Comparison of ENCODE assay signal across 1 cellular context in genomic region chr19:17394891-17395415, GRCh38.
TF ChIP-seq lines count a peak whose summit lies in the region.

No MANE protein-coding gene starts in this region.

TF ChIP-seq in K562, 482 proteins besides CTCF, POLR2A, EP300 and RAD21 (continued from another document and continues in another):
- TF ChIP-seq CTCFL (IDR thresholded peaks at IDR 0.05; ENCODE audit: borderline replicate concordance, insufficient read depth, low read depth, low read length, poor library complexity, severe bottlenecking), result peak; percentile 62
- TF ChIP-seq RUNX1 (IDR thresholded peaks at IDR 0.05; ENCODE audit: low read depth), result no peak
- TF ChIP-seq CHD4 (IDR thresholded peaks at IDR 0.05; ENCODE audit: insufficient read depth, insufficient replicate concordance, low read depth, low read length, poor library complexity, severe bottlenecking), result peak; percentile 64
- TF ChIP-seq HLTF (IDR thresholded peaks at IDR 0.05), result peak; percentile 96
- peak; percentile 76 for TF ChIP-seq PHF20 (IDR thresholded peaks at IDR 0.05; ENCODE audit: partially characterized antibody)
- TF ChIP-seq PRDM10 (IDR thresholded peaks at IDR 0.05; ENCODE audit: partially characterized antibody), result peak; percentile 37
- TF ChIP-seq GTF2E2 (tag; IDR thresholded peaks at IDR 0.05), result no peak
- no peak for TF ChIP-seq CCNT2 (IDR thresholded peaks at IDR 0.05; ENCODE audit: borderline replicate concordance, extremely low read depth, insufficient read length, low read depth, low read length)
- no peak for TF ChIP-seq ZNF143 (CRISPR knock-in tag; IDR thresholded peaks at IDR 0.05)
- TF ChIP-seq POLR2B (IDR thresholded peaks at IDR 0.05; ENCODE audit: low read depth, partially characterized antibody), result peak; percentile 66
- TF ChIP-seq MTA2 (IDR thresholded peaks at IDR 0.05; ENCODE audit: low read depth), result peak; percentile 50
- 0 out of 2 replicates have a peak, but pooled peaks have one; percentile 66 for TF ChIP-seq ZBTB43 (CRISPR knock-in tag; IDR thresholded peaks at IDR 0.05)
- peak; percentile 89 to 96 for TF ChIP-seq KDM1A (IDR thresholded peaks at IDR 0.05)
- TF ChIP-seq EP400 (IDR thresholded peaks at IDR 0.05), result peak; percentile 71
- peak; percentile 97 for TF ChIP-seq SMARCA5 (IDR thresholded peaks at IDR 0.05)
- TF ChIP-seq BCLAF1 (IDR thresholded peaks at IDR 0.05; ENCODE audit: borderline replicate concordance in 1 of 2, control insufficient read depth in 1 of 2, low read depth in 2 of 2, low read length in 1 of 2), result no peak
- no peak for TF ChIP-seq KAT2B (IDR thresholded peaks at IDR 0.05; ENCODE audit: low read depth, low read length)
- peak; percentile 60 for TF ChIP-seq MYNN (IDR thresholded peaks at IDR 0.05)
- no peak for TF ChIP-seq MYNN (CRISPR knock-in tag; IDR thresholded peaks at IDR 0.05)
- TF ChIP-seq EHMT2 (IDR thresholded peaks at IDR 0.05), result peak; percentile 66; the same call in 1 of the 2 replicates
- TF ChIP-seq SP1 (CRISPR knock-in tag; IDR thresholded peaks at IDR 0.05), result peak; percentile 76
- peak; percentile 95 for TF ChIP-seq CREB3L1 (IDR thresholded peaks at IDR 0.05; ENCODE audit: borderline replicate concordance, low read depth)
- TF ChIP-seq ZFPM2 (CRISPR knock-in tag; IDR thresholded peaks at IDR 0.05), result no peak
- TF ChIP-seq GABPB1 (CRISPR knock-in tag; IDR thresholded peaks at IDR 0.05), result peak; percentile 79
- peak; percentile 83 for TF ChIP-seq SMC3 (conservative IDR thresholded peaks at IDR 0.05; ENCODE audit: insufficient read depth, low read depth, low read length)
- TF ChIP-seq CREB3 (tag; conservative IDR thresholded peaks at IDR 0.05; ENCODE audit: low read depth), result no peak
- TF ChIP-seq ZNF830 (CRISPR knock-in tag; IDR thresholded peaks at IDR 0.05), result peak; percentile 79; the same call in 1 of the 2 replicates
- no peak for TF ChIP-seq CREB5 (CRISPR knock-in tag; IDR thresholded peaks at IDR 0.05)
- no peak for TF ChIP-seq ZBTB8A (IDR thresholded peaks at IDR 0.05; ENCODE audit: partially characterized antibody)
- TF ChIP-seq HMGN3 (IDR thresholded peaks at IDR 0.05; ENCODE audit: borderline replicate concordance, extremely low read depth, insufficient read length, low read depth, low read length), result no peak
- TF ChIP-seq MAX (CRISPR knock-in tag; IDR thresholded peaks at IDR 0.05), result peak; percentile 47; the same call in 1 of the 2 replicates
- no peak; the same call in 1 of the 2 replicates for TF ChIP-seq TRIM25 (IDR thresholded peaks at IDR 0.05; ENCODE audit: borderline replicate concordance)
- TF ChIP-seq ZNF263 (CRISPR knock-in tag; IDR thresholded peaks at IDR 0.05; ENCODE audit: borderline replicate concordance), result peak; percentile 100
- peak; percentile 66 for TF ChIP-seq EGR1 (conservative IDR thresholded peaks at IDR 0.05)
- TF ChIP-seq MIER1 (IDR thresholded peaks at IDR 0.05; ENCODE audit: low read depth), result peak; percentile 37; the same call in 1 of the 2 replicates
- TF ChIP-seq NFIC (IDR thresholded peaks at IDR 0.05), result peak; percentile 68
- TF ChIP-seq ZBTB33 (CRISPR knock-in tag; IDR thresholded peaks at IDR 0.05), result peak; percentile 94
- peak; percentile 97 for TF ChIP-seq OTX1 (CRISPR knock-in tag; IDR thresholded peaks at IDR 0.05)
- TF ChIP-seq SAFB2 (IDR thresholded peaks at IDR 0.05; ENCODE audit: borderline replicate concordance, low read depth, low read length, severe bottlenecking), result no peak
- peak; percentile 12 to 71; a peak in 1 of 4 replicates for TF ChIP-seq HDAC1 (IDR thresholded peaks at IDR 0.05)
- peak; percentile 81; the same call in 1 of the 2 replicates for TF ChIP-seq HINFP (tag; conservative IDR thresholded peaks at IDR 0.05; ENCODE audit: low read depth)
- peak; percentile 90 for TF ChIP-seq ARID2 (IDR thresholded peaks at IDR 0.05)
- TF ChIP-seq SMARCE1 (IDR thresholded peaks at IDR 0.05), result peak; percentile 62; the same call in 1 of the 2 replicates
